In genomic region chr13:44899967-44900366, GRCh38 we compare ENCODE assay signal across 14 cellular contexts.
DNase-seq lines count a peak whose midpoint lies in the region; TF ChIP-seq lines count a peak whose summit lies in the region.
"Had no signal": no experiment of that assay in that cellular context is flagged by ENCODE, and none has a peak within 500 bp of the region (broad histone marks: within the 10 kb centered on the region; RNA-seq: fewer than 3 reads in every experiment).

No MANE protein-coding gene starts in this region.

- TF ChIP-seq CTCF in MCF 10A (IDR thresholded peaks at IDR 0.05; ENCODE audit: unreplicated experiment) (no peak), breast epithelium (IDR thresholded peaks at IDR 0.05) (no peak)

- POLR2A ChIA-PET in MCF 10A (lab: Yijun Ruan, JAX): no interaction called here
- POLR2A ChIA-PET in activated CD4-positive, alpha-beta memory T cell treated with anti-CD3 and anti-CD28 coated beads, Interleukin-2, amount 10 ng/mL, durations not matched to agents 7 days and 5 days (lab: Charles Lee): no interaction called here

- CTCF ChIA-PET in MCF 10A (lab: Yijun Ruan, JAX): no interaction called here
- CTCF ChIA-PET in activated CD4-positive, alpha-beta memory T cell treated with anti-CD3 and anti-CD28 coated beads, Interleukin-2, amount 10 ng/mL, durations not matched to agents 7 days and 5 days (lab: Charles Lee): no interaction called here

- DNase-seq in MCF 10A (ENCODE audit: unreplicated experiment) (peak; percentile 36), breast epithelium (ENCODE audit: low spot score in 2 of 2) (no peak), NCI-H2081 treated with DMSO at 0.1 percent for 48 hours (lab: John Stamatoyannopoulos, UW) (peak; percentile 51), NCI-H748 treated with DMSO at 0.1 percent for 48 hours (lab: John Stamatoyannopoulos, UW) (peak; percentile 64), cerebellar nuclear complex (lab: John Stamatoyannopoulos, UW) (no peak)
- DNase-seq in activated CD4-positive, alpha-beta memory T cell treated with anti-CD3 and anti-CD28 coated beads, Interleukin-2, amount 10 ng/mL, durations not matched to agents 7 days and 5 days: no peak
- no peak for DNase-seq in activated CD4-positive, alpha-beta T cell treated with anti-CD3 and anti-CD28 coated beads, Interleukin-2, amount 10 ng/mL, durations not matched to agents 24 days and 14 days
- no peak for DNase-seq in T-helper 2 cell treated with Interferon-gamma antibody and Interleukin-4, amounts not matched to agents 5 μg/mL and 100 μg/mL, for 36 hours (ENCODE audit: low spot score)
- DNase-seq: activated CD8-positive, alpha-beta T cell treated with anti-CD3 and anti-CD28 coated beads, Interleukin-2, amount 10 ng/mL, durations not matched to agents 7 days and 5 days; CD4-positive, alpha-beta T cell; islet precursor cell; midbrain had no signal

- intact Hi-C loops in MCF 10A (cut with micrococcal nuclease): no loop called here
- intact Hi-C loops in breast epithelium (cut with DNase I; ENCODE audit: low total_unique reads): no loop called here
- intact Hi-C loops in activated CD4-positive, alpha-beta T cell treated with anti-CD3 and anti-CD28 coated beads, Interleukin-2, amount 10 ng/mL, durations not matched to agents 24 days and 14 days (cut with micrococcal nuclease): no loop called here

- no peaks in the 10 kb centered on the region for H3K9me3 ChIP-seq in breast epithelium

- H3K27ac ChIP-seq in breast epithelium: no peak overlapping the region
- H3K27ac ChIP-seq: epithelial cell of prostate had no signal

- no peak overlapping the region for H3K4me3 ChIP-seq in breast epithelium

- no peaks in the 10 kb centered on the region for H3K27me3 ChIP-seq in breast epithelium

- no peaks in the 10 kb centered on the region for H3K4me1 ChIP-seq in breast epithelium

- no peaks in the 10 kb centered on the region for H3K36me3 ChIP-seq in breast epithelium

- no peak for TF ChIP-seq POLR2A in breast epithelium (IDR thresholded peaks at IDR 0.05)

- H3K27me3 Mint-ChIP-seq in MCF 10A (ENCODE audit: insufficient read depth, unreplicated experiment): no peaks in the 10 kb centered on the region
- peaks cover 14% of the 10 kb centered on the region for H3K27me3 Mint-ChIP-seq in activated CD4-positive, alpha-beta memory T cell treated with anti-CD3 and anti-CD28 coated beads, Interleukin-2, amount 10 ng/mL, durations not matched to agents 7 days and 5 days
- peaks cover 14% of the 10 kb centered on the region for H3K27me3 Mint-ChIP-seq in activated CD4-positive, alpha-beta T cell treated with anti-CD3 and anti-CD28 coated beads, Interleukin-2, amount 10 ng/mL, durations not matched to agents 24 days and 14 days
- no peaks in the 10 kb centered on the region for H3K27me3 Mint-ChIP-seq in T-helper 2 cell treated with Interferon-gamma antibody and Interleukin-4, amounts not matched to agents 5 μg/mL and 100 μg/mL, for 36 hours (ENCODE audit: low read depth)

- H3K4me1 Mint-ChIP-seq in MCF 10A (ENCODE audit: insufficient read depth, unreplicated experiment): peaks cover 4% of the 10 kb centered on the region
- no peaks in the 10 kb centered on the region for H3K4me1 Mint-ChIP-seq in activated CD4-positive, alpha-beta memory T cell treated with anti-CD3 and anti-CD28 coated beads, Interleukin-2, amount 10 ng/mL, durations not matched to agents 7 days and 5 days
- H3K4me1 Mint-ChIP-seq in activated CD4-positive, alpha-beta T cell treated with anti-CD3 and anti-CD28 coated beads, Interleukin-2, amount 10 ng/mL, durations not matched to agents 24 days and 14 days: no peaks in the 10 kb centered on the region
- H3K4me1 Mint-ChIP-seq in T-helper 2 cell treated with Interferon-gamma antibody and Interleukin-4, amounts not matched to agents 5 μg/mL and 100 μg/mL, for 36 hours (ENCODE audit: low read depth): no peaks in the 10 kb centered on the region
- H3K4me1 Mint-ChIP-seq: activated T-helper 17 cell treated with anti-CD3 and anti-CD28 coated beads, Interleukin-2, amount 50 U/mL, for 72 hours had no signal

- H3K27ac Mint-ChIP-seq in MCF 10A (ENCODE audit: low read depth, unreplicated experiment): no peak overlapping the region
- H3K27ac Mint-ChIP-seq in activated CD4-positive, alpha-beta memory T cell treated with anti-CD3 and anti-CD28 coated beads, Interleukin-2, amount 10 ng/mL, durations not matched to agents 7 days and 5 days: no peak overlapping the region
- no peak overlapping the region for H3K27ac Mint-ChIP-seq in activated CD4-positive, alpha-beta T cell treated with anti-CD3 and anti-CD28 coated beads, Interleukin-2, amount 10 ng/mL, durations not matched to agents 24 days and 14 days
- no peak overlapping the region for H3K27ac Mint-ChIP-seq in T-helper 2 cell treated with Interferon-gamma antibody and Interleukin-4, amounts not matched to agents 5 μg/mL and 100 μg/mL, for 36 hours
- H3K27ac Mint-ChIP-seq: activated CD8-positive, alpha-beta T cell treated with anti-CD3 and anti-CD28 coated beads, Interleukin-2, amount 10 ng/mL, durations not matched to agents 7 days and 5 days; activated T-helper 17 cell treated with anti-CD3 and anti-CD28 coated beads, Interleukin-2, amount 50 U/mL, for 72 hours; CD4-positive, alpha-beta T cell had no signal

- H3K36me3 Mint-ChIP-seq in MCF 10A (ENCODE audit: insufficient read depth, unreplicated experiment): peaks cover 4% of the 10 kb centered on the region
- no peaks in the 10 kb centered on the region for H3K36me3 Mint-ChIP-seq in activated CD4-positive, alpha-beta memory T cell treated with anti-CD3 and anti-CD28 coated beads, Interleukin-2, amount 10 ng/mL, durations not matched to agents 7 days and 5 days (ENCODE audit: low read depth)
- no peaks in the 10 kb centered on the region for H3K36me3 Mint-ChIP-seq in activated CD4-positive, alpha-beta T cell treated with anti-CD3 and anti-CD28 coated beads, Interleukin-2, amount 10 ng/mL, durations not matched to agents 24 days and 14 days (ENCODE audit: low read depth)
- H3K36me3 Mint-ChIP-seq in T-helper 2 cell treated with Interferon-gamma antibody and Interleukin-4, amounts not matched to agents 5 μg/mL and 100 μg/mL, for 36 hours (ENCODE audit: low read depth): no peaks in the 10 kb centered on the region

- no peaks in the 10 kb centered on the region for H3K9me3 Mint-ChIP-seq in MCF 10A (ENCODE audit: unreplicated experiment)
- no peaks in the 10 kb centered on the region for H3K9me3 Mint-ChIP-seq in activated CD4-positive, alpha-beta memory T cell treated with anti-CD3 and anti-CD28 coated beads, Interleukin-2, amount 10 ng/mL, durations not matched to agents 7 days and 5 days
- H3K9me3 Mint-ChIP-seq in activated CD4-positive, alpha-beta T cell treated with anti-CD3 and anti-CD28 coated beads, Interleukin-2, amount 10 ng/mL, durations not matched to agents 24 days and 14 days: no peaks in the 10 kb centered on the region
- H3K9me3 Mint-ChIP-seq in T-helper 2 cell treated with Interferon-gamma antibody and Interleukin-4, amounts not matched to agents 5 μg/mL and 100 μg/mL, for 36 hours: no peaks in the 10 kb centered on the region
- H3K9me3 Mint-ChIP-seq: activated T-helper 17 cell treated with anti-CD3 and anti-CD28 coated beads, Interleukin-2, amount 50 U/mL, for 72 hours; CD4-positive, alpha-beta T cell had no signal

- no peak overlapping the region for H3K4me3 Mint-ChIP-seq in MCF 10A (ENCODE audit: unreplicated experiment)
- no peak overlapping the region for H3K4me3 Mint-ChIP-seq in activated CD4-positive, alpha-beta memory T cell treated with anti-CD3 and anti-CD28 coated beads, Interleukin-2, amount 10 ng/mL, durations not matched to agents 7 days and 5 days
- no peak overlapping the region for H3K4me3 Mint-ChIP-seq in activated CD4-positive, alpha-beta T cell treated with anti-CD3 and anti-CD28 coated beads, Interleukin-2, amount 10 ng/mL, durations not matched to agents 24 days and 14 days
- H3K4me3 Mint-ChIP-seq in T-helper 2 cell treated with Interferon-gamma antibody and Interleukin-4, amounts not matched to agents 5 μg/mL and 100 μg/mL, for 36 hours: no peak overlapping the region
- H3K4me3 Mint-ChIP-seq: activated CD8-positive, alpha-beta T cell treated with anti-CD3 and anti-CD28 coated beads, Interleukin-2, amount 10 ng/mL, durations not matched to agents 7 days and 5 days; activated T-helper 17 cell treated with anti-CD3 and anti-CD28 coated beads, Interleukin-2, amount 50 U/mL, for 72 hours; CD4-positive, alpha-beta T cell had no signal

- BruUV-seq in MCF 10A (replicated peaks; lab: Mats Ljungman, UMichigan): no TSS peak

Comparison
In these comparisons a context has a peak if more than half of its experiments do, and no peak if none do; other contexts are left out.
1. DNase-seq: peak in MCF 10A (single experiment), NCI-H2081 treated with DMSO at 0.1 percent for 48 hours (single experiment) and NCI-H748 treated with DMSO at 0.1 percent for 48 hours (single experiment); none in breast epithelium (0 of 2), cerebellar nuclear complex (0 of 2), activated CD4-positive, alpha-beta memory T cell treated with anti-CD3 and anti-CD28 coated beads, Interleukin-2, amount 10 ng/mL, durations not matched to agents 7 days and 5 days (single experiment), activated CD4-positive, alpha-beta T cell treated with anti-CD3 and anti-CD28 coated beads, Interleukin-2, amount 10 ng/mL, durations not matched to agents 24 days and 14 days (single experiment) and T-helper 2 cell treated with Interferon-gamma antibody and Interleukin-4, amounts not matched to agents 5 μg/mL and 100 μg/mL, for 36 hours (single experiment).